ENCODE assay signal across 20 cellular contexts in genomic region chr2:25062461-25062860, GRCh38. TPM values are rescaled to one million over a fixed set of nuclear protein-coding genes. Genes with fewer than 3 reads are reported as not detected.
DNase-seq lines count a peak whose midpoint lies in the region; ATAC-seq, FAIRE-seq and TF ChIP-seq lines count a peak whose summit lies in the region.
"Had no signal": no experiment of that assay in that cellular context is flagged by ENCODE, and none has a peak within 500 bp of the region (broad histone marks: within the 10 kb centered on the region; RNA-seq: fewer than 3 reads in every experiment).

No MANE protein-coding gene starts in this region.

- ATAC-seq in WTC11 (peak; percentile 36), pancreas (peak in 3 of 4 donors; percentile 42 to 78 (median 73))
- ATAC-seq: activated CD4-positive, CD25-positive, alpha-beta regulatory T cell treated with anti-CD3 and anti-CD28 coated beads, Interleukin-2, amount 50 U/mL, for 24 hours; activated naive CD8-positive, alpha-beta T cell treated with anti-CD3 and anti-CD28 coated beads, Interleukin-2, amount 50 U/mL, for 24 hours; esophagus mucosa; K562 had no signal

- CTCF ChIA-PET in WTC11 (lab: Charles Lee) = no interaction called here

- no peak for TF ChIP-seq POLR2A in testis (IDR thresholded peaks at IDR 0.05)

- H3K4me3 ChIP-seq in pancreas (no peak overlapping the region), testis (no peak overlapping the region), endodermal cell (ENCODE audit: low read length) (no peak overlapping the region)
- H3K4me3 ChIP-seq: coronary artery, K562, lung, Peyer's patch, thoracic aorta had no signal

- H3K27me3 ChIP-seq in pancreas (no peaks in the 10 kb centered on the region), testis (no peaks in the 10 kb centered on the region), endodermal cell (ENCODE audit: control insufficient read depth, insufficient read depth, low read length, poor library complexity, severe bottlenecking) (no peaks in the 10 kb centered on the region)
- H3K27me3 ChIP-seq: Peyer's patch had no signal

- POLR2A ChIA-PET in WTC11 (lab: Charles Lee) = no interaction called here

- intact Hi-C loops in pancreas (cut with DNase I) = loop anchor here in 1 of 3 donors (10.0 kb wide), 1 partner anchor 52 kb away; no protein-coding TSS in a partner anchor
- intact Hi-C loops in testis (cut with DNase I; ENCODE audit: low total_unique reads) = no loop called here

- no peaks in the 10 kb centered on the region for H3K4me1 ChIP-seq in pancreas
- no peaks in the 10 kb centered on the region for H3K4me1 ChIP-seq in testis
- no peaks in the 10 kb centered on the region for H3K4me1 ChIP-seq in endodermal cell (ENCODE audit: control insufficient read depth, insufficient read depth, low read length)
- H3K4me1 ChIP-seq: Peyer's patch had no signal

- H3K36me3 Mint-ChIP-seq in WTC11 (no peaks in the 10 kb centered on the region), glutamatergic neuron (ENCODE audit: unreplicated experiment) (peaks cover 6% of the 10 kb centered on the region), endodermal cell (ENCODE audit: low read depth) (no peaks in the 10 kb centered on the region)

- no peak overlapping the region for H3K27ac Mint-ChIP-seq in WTC11
- peak overlapping the region; percentile 30 for H3K27ac Mint-ChIP-seq in glutamatergic neuron (ENCODE audit: unreplicated experiment)
- H3K27ac Mint-ChIP-seq in endodermal cell = no peak overlapping the region
- H3K27ac Mint-ChIP-seq: activated naive CD8-positive, alpha-beta T cell treated with anti-CD3 and anti-CD28 coated beads, Interleukin-2, amount 50 U/mL, for 24 hours had no signal

- no peaks in the 10 kb centered on the region for H3K9me3 ChIP-seq in pancreas
- H3K9me3 ChIP-seq in testis = no peaks in the 10 kb centered on the region
- no peaks in the 10 kb centered on the region for H3K9me3 ChIP-seq in endodermal cell (ENCODE audit: control insufficient read depth, low read length)
- H3K9me3 ChIP-seq: thoracic aorta had no signal

- FAIRE-seq in pancreas (lab: Jason Lieb, UNC) = no peak
- FAIRE-seq: K562 had no signal

- H3K4me3 Mint-ChIP-seq in WTC11 (no peak overlapping the region), glutamatergic neuron (ENCODE audit: unreplicated experiment) (no peak overlapping the region), endodermal cell (no peak overlapping the region)
- H3K4me3 Mint-ChIP-seq: activated naive CD8-positive, alpha-beta T cell treated with anti-CD3 and anti-CD28 coated beads, Interleukin-2, amount 50 U/mL, for 24 hours had no signal

- TF ChIP-seq CTCF in WTC11 (IDR thresholded peaks at IDR 0.05) (no peak), glutamatergic neuron (IDR thresholded peaks at IDR 0.05; ENCODE audit: partially characterized antibody, unreplicated experiment) (no peak), pancreas (IDR thresholded peaks at IDR 0.05) (no peak), testis (IDR thresholded peaks at IDR 0.05) (no peak), endodermal cell (conservative IDR thresholded peaks at IDR 0.05) (no peak)

- H3K27me3 Mint-ChIP-seq in WTC11 (ENCODE audit: low read depth) (no peaks in the 10 kb centered on the region), glutamatergic neuron (ENCODE audit: unreplicated experiment) (no peaks in the 10 kb centered on the region), endodermal cell (ENCODE audit: insufficient read depth) (no peaks in the 10 kb centered on the region)
- H3K27me3 Mint-ChIP-seq: activated naive CD8-positive, alpha-beta T cell treated with anti-CD3 and anti-CD28 coated beads, Interleukin-2, amount 50 U/mL, for 24 hours had no signal

- peak; percentile 92 for DNase-seq in COLO829 (ENCODE audit: low spot score)
- DNase-seq in WTC11 (ENCODE audit: low spot score) = peak; percentile 16
- DNase-seq in glutamatergic neuron = peak; percentile 49
- DNase-seq in pancreas = peak in 1 of 6 donors; percentile 8
- no peak for DNase-seq in stimulated activated CD8-positive, alpha-beta memory T cell treated with anti-CD3 and anti-CD28 coated beads, Interleukin-4, amount 100 ng/mL, for 48 hours
- no peak for DNase-seq in testis
- no peak for DNase-seq in NCI-H2196 (lab: John Stamatoyannopoulos, UW; ENCODE audit: unreplicated experiment)
- no peak for DNase-seq in endodermal cell
- DNase-seq: activated naive CD8-positive, alpha-beta T cell treated with anti-CD3 and anti-CD28 coated beads, Interleukin-2, amount 50 U/mL, for 24 hours; DMS79 treated with DMSO at 0.1 percent for 48 hours; NCI-H1105 treated with DMSO at 0.1 percent for 48 hours; Peyer's patch; stimulated activated CD4-positive, alpha-beta T cell treated with anti-CD3 and anti-CD28 coated beads, Interleukin-12 subunit alpha, Interleukin-12 subunit beta, amount 100 ng/mL, for 4 hours; T-helper 1 cell had no signal

- H3K27ac ChIP-seq in pancreas = no peak overlapping the region
- H3K27ac ChIP-seq in testis = no peak overlapping the region
- H3K27ac ChIP-seq in endodermal cell (ENCODE audit: low read depth, low read length) = no peak overlapping the region
- H3K27ac ChIP-seq: coronary artery, Peyer's patch, thoracic aorta had no signal

- H3K36me3 ChIP-seq in pancreas = no peaks in the 10 kb centered on the region
- H3K36me3 ChIP-seq in testis (ENCODE audit: low read depth, missing control alignments) = no peaks in the 10 kb centered on the region
- no peaks in the 10 kb centered on the region for H3K36me3 ChIP-seq in endodermal cell (ENCODE audit: control insufficient read depth, insufficient read depth, low read length)
- H3K36me3 ChIP-seq: Peyer's patch, thoracic aorta had no signal

- 76 to 90% methylated on average over 11 of the region's 11 CpGs for WGBS in pancreas, 2 donors
- WGBS in testis, 2 donors = 64 to 69% methylated on average over 11 of the region's 11 CpGs
- WGBS in endodermal cell (ENCODE audit: insufficient coverage in 1 of 2, insufficient read length in 1 of 2), 2 experiments = 93 to 94% methylated on average over 8 to 11 of the region's 11 CpGs

- no peak overlapping the region for H3K9ac ChIP-seq in endodermal cell (ENCODE audit: extremely low read depth, low read length, poor library complexity, severe bottlenecking)

- peaks cover 6% of the 10 kb centered on the region for H3K9me3 Mint-ChIP-seq in WTC11
- peaks cover 12% of the 10 kb centered on the region for H3K9me3 Mint-ChIP-seq in glutamatergic neuron (ENCODE audit: unreplicated experiment)
- H3K9me3 Mint-ChIP-seq in endodermal cell = peaks cover 4% of the 10 kb centered on the region

- H3K4me1 Mint-ChIP-seq in WTC11 (0 out of 2 replicates have a peak, but pooled peaks cover 3% of the 10 kb centered on the region), glutamatergic neuron (ENCODE audit: low read depth, unreplicated experiment) (peaks cover 19% of the 10 kb centered on the region), endodermal cell (no peaks in the 10 kb centered on the region)

TF ChIP-seq in WTC11, 78 proteins besides CTCF, POLR2A, EP300 and RAD21 (continues in another document):
- TF ChIP-seq ZNF219 (CRISPR knock-in tag; IDR thresholded peaks at IDR 0.05; ENCODE audit: borderline replicate concordance) = no peak
- no peak for TF ChIP-seq MYBL2 (CRISPR knock-in tag; IDR thresholded peaks at IDR 0.05)
- no peak for TF ChIP-seq ZNF396 (CRISPR knock-in tag; IDR thresholded peaks at IDR 0.05; ENCODE audit: borderline replicate concordance)
- no peak for TF ChIP-seq KAT7 (CRISPR knock-in tag; IDR thresholded peaks at IDR 0.05; ENCODE audit: borderline replicate concordance)
- TF ChIP-seq IRF2 (CRISPR knock-in tag; IDR thresholded peaks at IDR 0.05; ENCODE audit: borderline replicate concordance, low read depth) = no peak
- TF ChIP-seq, protein P1, sequence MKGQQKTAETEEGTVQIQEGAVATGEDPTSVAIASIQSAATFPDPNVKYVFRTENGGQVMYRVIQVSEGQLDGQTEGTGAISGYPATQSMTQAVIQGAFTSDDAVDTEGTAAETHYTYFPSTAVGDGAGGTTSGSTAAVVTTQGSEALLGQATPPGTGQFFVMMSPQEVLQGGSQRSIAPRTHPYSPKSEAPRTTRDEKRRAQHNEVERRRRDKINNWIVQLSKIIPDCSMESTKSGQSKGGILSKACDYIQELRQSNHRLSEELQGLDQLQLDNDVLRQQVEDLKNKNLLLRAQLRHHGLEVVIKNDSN (CRISPR knock-in tag; IDR thresholded peaks at IDR 0.05) = no peak
- TF ChIP-seq NR2C2 (CRISPR knock-in tag; IDR thresholded peaks at IDR 0.05) = no peak
- TF ChIP-seq ETV6 (CRISPR knock-in tag; IDR thresholded peaks at IDR 0.05) = no peak
- TF ChIP-seq ZNF425 (CRISPR knock-in tag; conservative IDR thresholded peaks at IDR 0.05) = no peak
- TF ChIP-seq ATF1 (CRISPR knock-in tag; IDR thresholded peaks at IDR 0.05) = no peak
- no peak for TF ChIP-seq TP53 (CRISPR knock-in tag; IDR thresholded peaks at IDR 0.05)

RNA-seq across cellular contexts. Expression of gene EFR3B, which starts 20.6 kb away (rescaled TPM):
- total RNA-seq in WTC11 (2021) (8.9 to 10.1 TPM (median 9.7 TPM) in 3 replicates), glutamatergic neuron (ENCODE audit: unreplicated experiment) (22.9 TPM), pancreas (under 1 TPM; 0.23 to 0.89 (median 0.42) TPM), testis (1 to 10 TPM; 3.6 to 3.7 TPM), endodermal cell (10 to 100 TPM; 11.0 to 11.8 TPM)
- polyA plus RNA-seq in pancreas (1 to 10 TPM in 1 of 2 donors, under 1 TPM in 1; 0.46 to 1.0 TPM), testis (ENCODE audit: insufficient read depth, low read depth, low replicate concordance) (3.0 TPM)
- 18.8 TPM for polyA plus RNA-seq in endodermal cell (2013, experiment 1 of 2)
- 20.9 TPM for polyA plus RNA-seq in endodermal cell (2013, experiment 2 of 2)
- total RNA-seq: K562 had no signal
- polyA plus RNA-seq: K562 had no signal

Comparison
In these comparisons a context has a peak if more than half of its experiments do, and no peak if none do; other contexts are left out.
1. DNase-seq: peak in COLO829 (single experiment), WTC11 (single experiment) and glutamatergic neuron (single experiment); none in stimulated activated CD8-positive, alpha-beta memory T cell treated with anti-CD3 and anti-CD28 coated beads, Interleukin-4, amount 100 ng/mL, for 48 hours (single experiment), testis (single experiment), NCI-H2196 (single experiment) and endodermal cell (single experiment).